Comparison of ENCODE assay signal across 17 cellular contexts in genomic region chr6:113489946-113490345, GRCh38.
"Had no signal": no experiment of that assay in that cellular context is flagged by ENCODE, and none has a peak within 500 bp of the region (broad histone marks: within the 10 kb centered on the region; RNA-seq: fewer than 3 reads in every experiment).

No MANE protein-coding gene starts in this region.

- H3K4me3 ChIP-seq: ascending aorta, dorsolateral prefrontal cortex, psoas muscle, sigmoid colon had no signal

- H3K27ac ChIP-seq: ascending aorta, dorsolateral prefrontal cortex, psoas muscle had no signal

- ATAC-seq: activated CD4-positive, CD25-positive, alpha-beta regulatory T cell treated with anti-CD3 and anti-CD28 coated beads, Interleukin-2, amount 50 U/mL, for 24 hours; activated naive CD8-positive, alpha-beta T cell treated with anti-CD3 and anti-CD28 coated beads, Interleukin-2, amount 50 U/mL, for 24 hours; left ventricle myocardium superior; psoas muscle had no signal

- DNase-seq: activated naive CD4-positive, alpha-beta T cell; activated naive CD8-positive, alpha-beta T cell treated with anti-CD3 and anti-CD28 coated beads, Interleukin-2, amount 50 U/mL, for 24 hours; activated T-cell treated with anti-CD3 and anti-CD28 coated beads for 4 hours; dorsolateral prefrontal cortex; endodermal cell; hippocampal formation; kidney glomerular epithelial cell; left ventricle myocardium superior; mesenchymal stem cell; nephron progenitor cell; psoas muscle; sigmoid colon; stimulated activated CD4-positive, alpha-beta T cell treated with anti-CD3 and anti-CD28 coated beads, Interleukin-12 subunit alpha, Interleukin-12 subunit beta, amount 100 ng/mL, for 4 hours; stimulated activated CD4-positive, alpha-beta T cell treated with anti-CD3 and anti-CD28 coated beads, Interleukin-2, amount 100 ng/mL, for 24 hours; T-helper 9 cell had no signal

- H3K36me3 ChIP-seq: ascending aorta, sigmoid colon had no signal

- H3K27me3 ChIP-seq: ascending aorta, sigmoid colon had no signal

- H3K9me3 ChIP-seq: ascending aorta, psoas muscle, sigmoid colon had no signal

- H3K4me1 ChIP-seq: ascending aorta, psoas muscle had no signal
